In genomic region chr3:171833006-171833405, GRCh38 we compare ENCODE assay signal across 36 cellular contexts. TPM values are rescaled to one million over a fixed set of nuclear protein-coding genes. Genes with fewer than 3 reads are reported as not detected.
A peak's percentile ranks its signal among the peaks of the same experiment; 100 is the strongest.
DNase-seq lines count a peak whose midpoint lies in the region; ATAC-seq, FAIRE-seq and TF ChIP-seq lines count a peak whose summit lies in the region.
"Had no signal": no experiment of that assay in that cellular context is flagged by ENCODE, and none has a peak within 500 bp of the region (broad histone marks: within the 10 kb centered on the region; RNA-seq: fewer than 3 reads in every experiment).

No MANE protein-coding gene starts in this region.

- H3K9me3 ChIP-seq in A549 (no peaks in the 10 kb centered on the region), SJCRH30 (replicated peaks) (no peaks in the 10 kb centered on the region)
- H3K9me3 ChIP-seq: BE2C, esophagus squamous epithelium, neutrophil had no signal

- H3K36me3 ChIP-seq in SJCRH30, result no peaks in the 10 kb centered on the region
- H3K36me3 ChIP-seq: BE2C, esophagus squamous epithelium, neutrophil had no signal

- TF ChIP-seq CTCF in A549 (IDR thresholded peaks at IDR 0.05), result no peak
- TF ChIP-seq CTCF in HFFc6 (IDR thresholded peaks at IDR 0.05), result no peak
- TF ChIP-seq CTCF in osteocyte (IDR thresholded peaks at IDR 0.05), result no peak

- peak overlapping the region; percentile 63; the same call in 2 of the 3 replicates for H3K4me2 ChIP-seq in A549

- TF ChIP-seq RAD21 in A549 (conservative IDR thresholded peaks at IDR 0.05 in 1 of 2, IDR thresholded peaks at IDR 0.05 in 1 of 2), result no peak

- 0 out of 2 replicates have a peak overlapping the region, but pooled peaks have one; percentile 41 for H3K4me3 Mint-ChIP-seq in HFFc6
- H3K4me3 Mint-ChIP-seq in osteocyte (ENCODE audit: unreplicated experiment), result no peak overlapping the region
- H3K4me3 Mint-ChIP-seq: activated B cell treated with CpG ODN at 0.5 μM for 24 hours; activated naive CD8-positive, alpha-beta T cell treated with anti-CD3 and anti-CD28 coated beads, Interleukin-2, amount 50 U/mL, for 24 hours; CD8-positive, alpha-beta T cell; stimulated activated effector memory CD8-positive, alpha-beta T cell treated with anti-CD3 and anti-CD28 coated beads, Interleukin-12 subunit alpha, Interleukin-12 subunit beta, amount 100 ng/mL, for 72 hours; T-cell had no signal

- ATAC-seq in A549, result no peak
- ATAC-seq: activated naive CD8-positive, alpha-beta T cell treated with anti-CD3 and anti-CD28 coated beads, Interleukin-2, amount 50 U/mL, for 24 hours; CD8-positive, alpha-beta T cell; GM12878; stimulated activated effector memory CD8-positive, alpha-beta T cell treated with anti-CD3 and anti-CD28 coated beads, Interleukin-12 subunit alpha, Interleukin-12 subunit beta, amount 100 ng/mL, for 72 hours; T-cell had no signal

- peak overlapping the region; percentile 56 for H3K27ac Mint-ChIP-seq in HFFc6
- peak overlapping the region; percentile 92 for H3K27ac Mint-ChIP-seq in osteocyte (ENCODE audit: unreplicated experiment)
- H3K27ac Mint-ChIP-seq: activated B cell treated with CpG ODN at 0.5 μM for 24 hours; activated naive CD8-positive, alpha-beta T cell treated with anti-CD3 and anti-CD28 coated beads, Interleukin-2, amount 50 U/mL, for 24 hours; CD8-positive, alpha-beta T cell; progenitor cell of endocrine pancreas; stimulated activated effector memory CD8-positive, alpha-beta T cell treated with anti-CD3 and anti-CD28 coated beads, Interleukin-12 subunit alpha, Interleukin-12 subunit beta, amount 100 ng/mL, for 72 hours; T-cell had no signal

- H3K4me1 Mint-ChIP-seq in HFFc6 (ENCODE audit: low read depth) (peaks cover 58% of the 10 kb centered on the region), osteocyte (ENCODE audit: unreplicated experiment) (peaks cover 67% of the 10 kb centered on the region)
- H3K4me1 Mint-ChIP-seq: activated B cell treated with CpG ODN at 0.5 μM for 24 hours had no signal

- H3K27ac ChIP-seq in A549 (peak overlapping the region; percentile 56 to 72; a peak in 4 of 6 replicates), SJCRH30 (no peak overlapping the region)
- H3K27ac ChIP-seq: neutrophil had no signal

- no peak for FAIRE-seq in A549 (lab: Jason Lieb, UNC)
- FAIRE-seq: GM12878, H1, urothelium cell line had no signal

- POLR2A ChIA-PET in A549 (lab: Yijun Ruan, JAX), result no interaction called here

- H3K4me1 ChIP-seq in A549 (peaks cover 55% of the 10 kb centered on the region), SJCRH30 (peaks cover 17% of the 10 kb centered on the region)

- H3K4me3 ChIP-seq in A549 (no peak overlapping the region), SJCRH30 (no peak overlapping the region)
- H3K4me3 ChIP-seq: esophagus squamous epithelium, GM12878 had no signal

- no peak for TF ChIP-seq EP300 in A549 (IDR thresholded peaks at IDR 0.05)

- H3K36me3 Mint-ChIP-seq in HFFc6 (ENCODE audit: low read depth), result no peaks in the 10 kb centered on the region
- no peaks in the 10 kb centered on the region for H3K36me3 Mint-ChIP-seq in osteocyte (ENCODE audit: unreplicated experiment)
- H3K36me3 Mint-ChIP-seq: CD8-positive, alpha-beta T cell; stimulated activated effector memory CD8-positive, alpha-beta T cell treated with anti-CD3 and anti-CD28 coated beads, Interleukin-12 subunit alpha, Interleukin-12 subunit beta, amount 100 ng/mL, for 72 hours; T-cell had no signal

- WGBS in A549 (ENCODE audit: missing lambda C conversion rate), result 80% methylated on average over 5 of the region's 5 CpGs

- DNase-seq in A549 (ENCODE audit: low read depth in 1 of 2, low spot score in 1 of 2) (no peak), HFFc6 (no peak), fibroblast of gingiva (ENCODE audit: low read depth) (peak; percentile 16), osteocyte (ENCODE audit: extremely low spot score, unreplicated experiment) (no peak), KG1 (lab: John Stamatoyannopoulos, UW) (no peak), middle frontal gyrus (ENCODE audit: extremely low spot score, low spot score) (no peak), GF-D8 (lab: John Stamatoyannopoulos, UW) (no peak), SJCRH30 (no peak)
- DNase-seq: activated B cell treated with CpG ODN at 0.5 μM for 24 hours; activated CD4-positive, alpha-beta T cell treated with anti-CD3 and anti-CD28 coated beads, Interleukin-2, amount 50 U/mL, for 4 hours; activated naive CD8-positive, alpha-beta T cell treated with anti-CD3 and anti-CD28 coated beads, Interleukin-2, amount 50 U/mL, for 24 hours; activated T-cell treated with anti-CD3 and anti-CD28 coated beads, Interleukin-2, amount 50 U/mL, for 48 hours; BE2C; CD8-positive, alpha-beta T cell; cerebellar nuclear complex; esophagus squamous epithelium; NCI-H1105; NCI-H187; NCI-H82; stimulated activated CD4-positive, alpha-beta T cell treated with anti-CD3 and anti-CD28 coated beads, Interleukin-15, amount 100 ng/mL, for 24 hours; stimulated activated CD4-positive, alpha-beta T cell treated with anti-CD3 and anti-CD28 coated beads, Interleukin-4, amount 100 ng/mL, for 4 hours; substantia nigra; T-cell had no signal

- CTCF ChIA-PET in A549 (lab: Yijun Ruan, JAX), result interaction anchor here (0.6 to 2.0 kb wide), 7 partner anchors 21 to 384 kb away, joined by 3 to 7 read pairs (median 3); partner anchors contain the start of gene PLD1

- H3K27me3 Mint-ChIP-seq in HFFc6 (ENCODE audit: insufficient read depth) (no peaks in the 10 kb centered on the region; the same call in 1 of the 2 replicates), osteocyte (ENCODE audit: unreplicated experiment) (no peaks in the 10 kb centered on the region)
- H3K27me3 Mint-ChIP-seq: progenitor cell of endocrine pancreas had no signal

- H3K9me3 Mint-ChIP-seq in HFFc6 (no peaks in the 10 kb centered on the region), osteocyte (ENCODE audit: unreplicated experiment) (peaks cover 3% of the 10 kb centered on the region)
- H3K9me3 Mint-ChIP-seq: activated B cell treated with CpG ODN at 0.5 μM for 24 hours; activated naive CD8-positive, alpha-beta T cell treated with anti-CD3 and anti-CD28 coated beads, Interleukin-2, amount 50 U/mL, for 24 hours; CD8-positive, alpha-beta T cell; stimulated activated effector memory CD8-positive, alpha-beta T cell treated with anti-CD3 and anti-CD28 coated beads, Interleukin-12 subunit alpha, Interleukin-12 subunit beta, amount 100 ng/mL, for 72 hours; T-cell had no signal

- no peak for TF ChIP-seq POLR2A in A549 (IDR thresholded peaks at IDR 0.05; ENCODE audit: low read length)

- no peaks in the 10 kb centered on the region for H3K27me3 ChIP-seq in SJCRH30
- H3K27me3 ChIP-seq: BE2C, esophagus squamous epithelium, neutrophil had no signal

TF ChIP-seq in A549, 52 proteins besides CTCF, POLR2A, EP300 and RAD21 (continues in another document):
- TF ChIP-seq HDAC2 (IDR thresholded peaks at IDR 0.05) (no peak), HOXB13 (CRISPR knock-in tag; IDR thresholded peaks at IDR 0.05; ENCODE audit: low read depth) (no peak), JUNB (IDR thresholded peaks at IDR 0.05) (no peak), MAZ (IDR thresholded peaks at IDR 0.05; ENCODE audit: borderline replicate concordance, low read depth, low read length) (no peak), GATA3 (IDR thresholded peaks at IDR 0.05; ENCODE audit: borderline replicate concordance) (no peak), E2F6 (IDR thresholded peaks at IDR 0.05; ENCODE audit: borderline replicate concordance, low read depth) (no peak), CHD2 (IDR thresholded peaks at IDR 0.05; ENCODE audit: low read length, partially characterized antibody) (no peak), MAX (IDR thresholded peaks at IDR 0.05) (no peak), KDM5A (IDR thresholded peaks at IDR 0.05) (no peak), EHF (CRISPR knock-in tag; IDR thresholded peaks at IDR 0.05) (no peak), BCL3 (IDR thresholded peaks at IDR 0.05) (no peak), CEBPB (IDR thresholded peaks at IDR 0.05) (no peak), ZNF302 (CRISPR knock-in tag; IDR thresholded peaks at IDR 0.05) (no peak)

RNA-seq across cellular contexts. Expression of gene TMEM212, which starts 10.1 kb away (rescaled TPM):
- not detected in 2 replicates for polyA plus RNA-seq in A549 (2011; rRNA removed)
- not detected in 2 replicates for polyA plus RNA-seq in A549 (2012; cell fraction: cytosol; rRNA removed)
- not detected in 2 replicates for polyA plus RNA-seq in A549 (2012; cell fraction: nucleus; rRNA removed)
- not detected in 3 replicates for polyA plus RNA-seq in A549 (2017; fragmentation: RNase III; extraction: RNeasy Plus Mini Kit Qiagen cat#74134 plus additional on column Dnase treatment)
- polyA minus RNA-seq in A549 (2011; rRNA and poly(A)+ RNA removed), result not detected in 2 replicates
- total RNA-seq in HFFc6 (2021; fragmentation: NEBNext Ultra II Directional; extraction: Animal tissue kit (Norgen Biotek cat#: 25700)), result not detected
- not detected in 2 replicates for total RNA-seq in osteocyte
- not detected in 2 replicates for total RNA-seq in SJCRH30 (2014; rRNA removed; shearing (Covaris generic))
- total RNA-seq: activated B cell treated with CpG ODN at 0.5 μM for 24 hours; CD8-positive, alpha-beta T cell; Daoy; dermis microvascular lymphatic vessel endothelial cell; esophagus squamous epithelium; glomerular endothelial cell; GM12878; H1; left lobe of liver; mesenteric fat pad; NCI-H460; progenitor cell of endocrine pancreas; RPMI7951; T-cell had no signal
- polyA plus RNA-seq: GM12878, H1 had no signal

RNA-seq across cellular contexts. Expression of gene PLD1, which starts 22.7 kb away (rescaled TPM):
- 26.6 and 27.2 TPM in 2 replicates for polyA plus RNA-seq in A549 (2011; rRNA removed)
- 4.6 and 6.0 TPM in 2 replicates for polyA plus RNA-seq in A549 (2012; cell fraction: cytosol; rRNA removed)
- polyA plus RNA-seq in A549 (2012; cell fraction: nucleus; rRNA removed), result 7.7 and 16.9 TPM in 2 replicates
- polyA plus RNA-seq in A549 (2017; fragmentation: RNase III; extraction: RNeasy Plus Mini Kit Qiagen cat#74134 plus additional on column Dnase treatment), result 5.2 to 7.3 TPM (median 6.6 TPM) in 3 replicates
- 36.8 and 43.7 TPM in 2 replicates for polyA minus RNA-seq in A549 (2011; rRNA and poly(A)+ RNA removed)
- total RNA-seq in HFFc6 (2021; fragmentation: NEBNext Ultra II Directional; extraction: Animal tissue kit (Norgen Biotek cat#: 25700)), result 1 to 10 TPM; 4.1 to 6.0 (median 5.3) TPM
- total RNA-seq in osteocyte, result 13.9 and 15.2 TPM in 2 replicates
- total RNA-seq in SJCRH30 (2014; rRNA removed; shearing (Covaris generic)), result 4.2 and 5.2 TPM in 2 replicates
- total RNA-seq: activated B cell treated with CpG ODN at 0.5 μM for 24 hours had no signal
